12 cellular contexts compared by ENCODE assay signal in genomic region chr7:16609842-16610450, GRCh38. TPM values are rescaled to one million over a fixed set of nuclear protein-coding genes. Genes with fewer than 3 reads are reported as not detected.
DNase-seq lines count a peak whose midpoint lies in the region; ATAC-seq and TF ChIP-seq lines count a peak whose summit lies in the region.
"Had no signal": no experiment of that assay in that cellular context is flagged by ENCODE, and none has a peak within 500 bp of the region (broad histone marks: within the 10 kb centered on the region; RNA-seq: fewer than 3 reads in every experiment).

No MANE protein-coding gene starts in this region.

- TF ChIP-seq CTCF in choroid plexus epithelial cell (conservative IDR thresholded peaks at IDR 0.05; ENCODE audit: low read depth, low read length) (no peak), RWPE1 (conservative IDR thresholded peaks at IDR 0.05; ENCODE audit: low read depth) (no peak), foreskin fibroblast (IDR thresholded peaks at IDR 0.05; ENCODE audit: low read depth, low read length) (no peak), WERI-Rb-1 (IDR thresholded peaks at IDR 0.05; ENCODE audit: low read depth, low read length) (no peak)

- no peaks in the 10 kb centered on the region for H3K27me3 ChIP-seq in WERI-Rb-1 (ENCODE audit: insufficient read depth, low read depth, severe bottlenecking)

- in situ Hi-C loops in Caki2 (cut with HindIII; ENCODE audit: low pct_unique_long_range_greater_than_20kb, low sequenced_read_pairs): no loop called here

- ATAC-seq in GM21515 (IDR thresholded peaks at IDR 0.05; ENCODE audit: unreplicated experiment) (peak; percentile 89), HG03354 (IDR thresholded peaks at IDR 0.05; ENCODE audit: poor library complexity, severe bottlenecking, unreplicated experiment) (peak; percentile 94)

- H3K27ac ChIP-seq in RWPE1: no peak overlapping the region
- H3K27ac ChIP-seq in WERI-Rb-1: no peak overlapping the region

- no peaks in the 10 kb centered on the region for H3K9me3 ChIP-seq in WERI-Rb-1 (ENCODE audit: severe bottlenecking)

- POLR2A ChIA-PET in RWPE1 (lab: Yijun Ruan, JAX; ENCODE audit: low non-redundant PET): no interaction called here

- DNase-seq in Caki2 (ENCODE audit: low read depth): peak; percentile 74
- DNase-seq in choroid plexus epithelial cell (ENCODE audit: low read depth): peak; percentile 74
- DNase-seq in NAMALWA (ENCODE audit: low spot score): no peak
- DNase-seq in RWPE1 (ENCODE audit: low spot score): no peak
- no peak for DNase-seq in foreskin fibroblast
- DNase-seq in WERI-Rb-1: no peak
- DNase-seq: activated CD4-positive, alpha-beta T cell treated with anti-CD3 and anti-CD28 coated beads for 1 hour; erythroblast; IMR-90 had no signal

- CTCF ChIA-PET in RWPE1 (lab: Yijun Ruan, JAX): no interaction called here

- H3K36me3 ChIP-seq in WERI-Rb-1: peaks cover 8% of the 10 kb centered on the region; the same call in 1 of the 2 replicates

- H3K4me3 ChIP-seq in choroid plexus epithelial cell (ENCODE audit: low read depth, low read length): no peak overlapping the region
- no peak overlapping the region for H3K4me3 ChIP-seq in foreskin fibroblast (ENCODE audit: low read depth in 1 of 2, low read length in 2 of 2)
- no peak overlapping the region for H3K4me3 ChIP-seq in WERI-Rb-1 (ENCODE audit: low read depth, low read length)
- H3K4me3 ChIP-seq: lung had no signal

RNA-seq across cellular contexts. Expression of gene ANKMY2, which starts 35.6 kb away (rescaled TPM):
- total RNA-seq in Caki2 (2014; rRNA removed; shearing (Covaris generic); ENCODE audit: low replicate concordance): 35.9 and 41.3 TPM in 2 replicates

RNA-seq across cellular contexts. Expression of gene BZW2, which starts 36.0 kb away (rescaled TPM):
- 69.3 and 79.7 TPM in 2 replicates for total RNA-seq in Caki2 (2014; rRNA removed; shearing (Covaris generic); ENCODE audit: low replicate concordance)

Comparison
In these comparisons a context has a peak if more than half of its experiments do, and no peak if none do; other contexts are left out.
1. DNase-seq: peak in Caki2 (single experiment) and choroid plexus epithelial cell (single experiment); none in NAMALWA (single experiment), RWPE1 (single experiment), foreskin fibroblast (0 of 2) and WERI-Rb-1 (single experiment).